8 cellular contexts compared by ENCODE assay signal in genomic region chr3:129650256-129650872, GRCh38. TPM values are rescaled to one million over a fixed set of nuclear protein-coding genes. Genes with fewer than 3 reads are reported as not detected.
DNase-seq lines count a peak whose midpoint lies in the region; ATAC-seq, FAIRE-seq and TF ChIP-seq lines count a peak whose summit lies in the region.

No MANE protein-coding gene starts in this region.

- H3K4me2 ChIP-seq in H1 (ENCODE audit: insufficient read depth in 1 of 2, low read depth in 2 of 2, low read length in 2 of 2), result no peak overlapping the region

- no peaks in the 10 kb centered on the region for H3K9me3 ChIP-seq in H1 (ENCODE audit: insufficient read depth in 2 of 2, low read depth in 1 of 2, low read length in 1 of 2)

- CTCF ChIA-PET in H1 (lab: Charles Lee; ENCODE audit: partially characterized antibody), result interaction anchor here (0.7 to 5.6 kb wide), 20 partner anchors 9 to 371 kb away, joined by 3 to 89 read pairs (median 4); no protein-coding TSS in a partner anchor

- no peaks in the 10 kb centered on the region for H4K20me1 ChIP-seq in H1 (replicated peaks in 1 of 2; ENCODE audit: control insufficient read depth in 1 of 2, insufficient read depth in 2 of 2, low read length in 2 of 2)

- TF ChIP-seq CTCF in H1 (IDR thresholded peaks at IDR 0.05; ENCODE audit: control extremely low read depth in 1 of 3, insufficient read depth in 1 of 3, low read depth in 1 of 3, low read length in 3 of 3) (peak; percentile 39 to 91 (median 75)), mesothelial cell of epicardium (IDR thresholded peaks at IDR 0.05; ENCODE audit: unreplicated experiment) (peak; percentile 48)

- H4K91ac ChIP-seq in H1 (replicated peaks; ENCODE audit: insufficient read length, low read length), result no peak overlapping the region

- H4K8ac ChIP-seq in H1 (ENCODE audit: extremely low read depth, insufficient read depth, low read length), result no peak overlapping the region

- H2BK5ac ChIP-seq in H1 (ENCODE audit: low read depth, low read length), result no peak overlapping the region

- ATAC-seq in stimulated activated naive CD8-positive, alpha-beta T cell treated with anti-CD3 and anti-CD28 coated beads, Interleukin-15, Interleukin-2, amounts not matched to agents 100 U/mL and 50 U/mL, for 24 hours, result no peak
- no peak for ATAC-seq in GM19467 (IDR thresholded peaks at IDR 0.05; ENCODE audit: unreplicated experiment)

- H4K5ac ChIP-seq in H1 (ENCODE audit: insufficient read length, low read depth, low read length), result no peak overlapping the region

- DNase-seq in activated gamma-delta T cell treated with Interleukin-2 at 50 U/mL for 16 hours, result peak; percentile 56
- no peak for DNase-seq in activated gamma-delta T cell (lab: John Stamatoyannopoulos, UW)
- peak; percentile 62 for DNase-seq in NCI-H2227 (lab: John Stamatoyannopoulos, UW; ENCODE audit: unreplicated experiment)
- peak; percentile 49 for DNase-seq in activated CD4-positive, alpha-beta T cell treated with anti-CD3 and anti-CD28 coated beads, Interleukin-2, amount 50 U/mL, for 1 hour
- DNase-seq in H1 (ENCODE audit: low read depth in 1 of 2, low spot score in 2 of 2), result peak in 1 of 2 experiments; percentile 84
- peak in 1 of 2 experiments; percentile 63 for DNase-seq in mesothelial cell of epicardium (ENCODE audit: low spot score in 2 of 2, unreplicated experiment in 2 of 2)
- peak; percentile 64 for DNase-seq in stimulated activated naive CD8-positive, alpha-beta T cell treated with anti-CD3 and anti-CD28 coated beads, Interleukin-15, Interleukin-2, amounts not matched to agents 100 U/mL and 50 U/mL, for 24 hours

- no peak overlapping the region for H3K4me3 ChIP-seq in H1 (ENCODE audit: extremely low read depth in 1 of 4, insufficient read depth in 2 of 4, low read depth in 3 of 4, low read length in 4 of 4)

- no peaks in the 10 kb centered on the region for H3K27me3 Mint-ChIP-seq in mesothelial cell of epicardium (ENCODE audit: low read depth)

- no peak overlapping the region for H3K4ac ChIP-seq in H1 (replicated peaks; ENCODE audit: insufficient read length, low read depth, low read length)

- H3K79me2 ChIP-seq in H1 (ENCODE audit: control insufficient read depth in 1 of 2, insufficient read depth in 2 of 2, low read length in 2 of 2), result no peaks in the 10 kb centered on the region

- no peak overlapping the region for H3K23ac ChIP-seq in H1 (ENCODE audit: insufficient read length)

- no peak overlapping the region for H2BK20ac ChIP-seq in H1 (ENCODE audit: low read length)

- no peak overlapping the region for H2AK5ac ChIP-seq in H1 (ENCODE audit: low read depth, low read length)

- FAIRE-seq in H1 (lab: Jason Lieb, UNC), result peak; percentile 57

- 50% methylated on average over 7 of the region's 7 CpGs; no CpG with 5 or more reads in 1 of the 2 experiments for WGBS in H1 (ENCODE audit: extremely low coverage in 1 of 2, insufficient coverage in 1 of 2, insufficient read length in 1 of 2, insufficient replicate concordance in 2 of 2, low coverage in 1 of 2, low lambda C conversion rate in 2 of 2, missing lambda C conversion rate in 1 of 2), 2 experiments

- no peak for TF ChIP-seq EP300 in H1 (IDR thresholded peaks at IDR 0.05; ENCODE audit: borderline replicate concordance in 1 of 2, low read depth in 2 of 2, low read length in 2 of 2)

- H3K36me3 ChIP-seq in H1 (ENCODE audit: control insufficient read depth in 2 of 4, insufficient read depth in 4 of 4, low read length in 3 of 4), result peaks cover 0 to 7% (median 2%) of the 10 kb centered on the region in 4 experiments; a peak in 2 of 8 replicates

- peaks cover 3% of the 10 kb centered on the region for H3K36me3 Mint-ChIP-seq in mesothelial cell of epicardium

- no peaks in the 10 kb centered on the region for H3K27me3 ChIP-seq in H1 (replicated peaks in 1 of 4; ENCODE audit: control insufficient read depth in 3 of 4, extremely low read depth in 1 of 4, insufficient read depth in 3 of 4, low read length in 3 of 4)

- POLR2A ChIA-PET in H1 (lab: Charles Lee; ENCODE audit: partially characterized antibody), result no interaction called here

- no peak overlapping the region for H3K18ac ChIP-seq in H1 (ENCODE audit: extremely low read depth, low read length)

- no peak for TF ChIP-seq POLR2A in H1 (IDR thresholded peaks at IDR 0.05; ENCODE audit: control extremely low read depth in 1 of 2, low read depth in 2 of 2, low read length in 2 of 2)

- H3K4me1 ChIP-seq in H1 (replicated peaks in 1 of 4; ENCODE audit: control insufficient read depth in 3 of 4, insufficient read depth in 4 of 4, low read length in 3 of 4), result peaks cover 0 to 4% (median 2%) of the 10 kb centered on the region in 4 experiments; a peak in 3 of 7 replicates

- no peak overlapping the region for H3K4me3 Mint-ChIP-seq in mesothelial cell of epicardium

- peaks cover 11% of the 10 kb centered on the region for H3K4me1 Mint-ChIP-seq in mesothelial cell of epicardium

- no peak overlapping the region for H2BK120ac ChIP-seq in H1 (replicated peaks; ENCODE audit: low read depth, low read length)

- H3K27ac Mint-ChIP-seq in mesothelial cell of epicardium, result no peak overlapping the region

- no peak overlapping the region for H2BK12ac ChIP-seq in H1 (ENCODE audit: low read depth, low read length)

- no peaks in the 10 kb centered on the region for H3K23me2 ChIP-seq in H1 (ENCODE audit: low read depth, low read length)

- TF ChIP-seq RAD21 in H1 (IDR thresholded peaks at IDR 0.05 in 1 of 2, conservative IDR thresholded peaks at IDR 0.05 in 1 of 2; ENCODE audit: low read depth in 2 of 2, low read length in 2 of 2), result peak; percentile 89 to 94

- H3K9ac ChIP-seq in H1 (replicated peaks in 1 of 4; ENCODE audit: extremely low read depth in 1 of 4, low read depth in 3 of 4, low read length in 3 of 4), result no peak overlapping the region

- H2AFZ ChIP-seq in H1 (ENCODE audit: low read length), result no peak overlapping the region

- H3K27ac ChIP-seq in H1 (ENCODE audit: low read depth, low read length), result no peak overlapping the region

- no peaks in the 10 kb centered on the region for H3K9me3 Mint-ChIP-seq in mesothelial cell of epicardium

- H3K56ac ChIP-seq in H1 (replicated peaks; ENCODE audit: insufficient read length, low read depth, low read length), result no peak overlapping the region

- H3K14ac ChIP-seq in H1 (ENCODE audit: insufficient read length), result no peak overlapping the region

- H3K79me1 ChIP-seq in H1 (ENCODE audit: low read depth, low read length), result no peaks in the 10 kb centered on the region

- H2BK15ac ChIP-seq in H1 (ENCODE audit: low read length), result no peak overlapping the region

TF ChIP-seq in H1, 55 proteins besides CTCF, POLR2A, EP300 and RAD21:
- peak; percentile 84; the same call in 1 of the 2 replicates for TF ChIP-seq EGR1 (IDR thresholded peaks at IDR 0.05; ENCODE audit: borderline replicate concordance, low read depth, low read length)
- peak; percentile 51; the same call in 1 of the 2 replicates for TF ChIP-seq CEBPB (IDR thresholded peaks at IDR 0.05; ENCODE audit: low read depth, low read length)
- no peak for TF ChIP-seq TBP (IDR thresholded peaks at IDR 0.05; ENCODE audit: low read depth, low read length)
- TF ChIP-seq TEAD4 (IDR thresholded peaks at IDR 0.05; ENCODE audit: low read depth, low read length), result 0 out of 2 replicates have a peak, but pooled peaks have one; percentile 9
- TF ChIP-seq GTF2F1 (IDR thresholded peaks at IDR 0.05; ENCODE audit: borderline replicate concordance, low read depth, low read length), result no peak
- TF ChIP-seq USF2 (IDR thresholded peaks at IDR 0.05; ENCODE audit: low read length), result no peak

RNA-seq across cellular contexts. Expression of gene PLXND1, which starts 43.9 kb away (rescaled TPM):
- total RNA-seq in H1 (2021; fragmentation: NEBNext Ultra II Directional; extraction: Animal tissue kit (Norgen Biotek cat#: 25700)), result 60.2 and 66.4 TPM in 2 replicates
- polyA plus RNA-seq in H1 (2011; rRNA removed), result 17.7 and 21.7 TPM in 2 replicates
- 18.6 TPM for polyA plus RNA-seq in H1 (2011; cell fraction: cytosol; rRNA removed)
- polyA plus RNA-seq in H1 (2011; cell fraction: nucleus; rRNA removed), result 82.4 TPM
- polyA plus RNA-seq in H1 (2012, experiment 1 of 2), result 31.8 to 69.1 TPM (median 54.8 TPM) in 4 replicates
- 41.9 TPM for polyA plus RNA-seq in H1 (2012, experiment 2 of 2)
- 103 TPM for polyA plus RNA-seq in H1 (2013, experiment 1 of 2)
- 99.8 TPM for polyA plus RNA-seq in H1 (2013, experiment 2 of 2)
- 28.1 and 28.5 TPM in 2 replicates for polyA minus RNA-seq in H1 (2011; rRNA and poly(A)+ RNA removed)
- 23.0 TPM for polyA minus RNA-seq in H1 (2011; cell fraction: cytosol; rRNA and poly(A)+ RNA removed)
- polyA minus RNA-seq in H1 (2011; cell fraction: nucleus; rRNA and poly(A)+ RNA removed), result 22.9 TPM
- total RNA-seq in mesothelial cell of epicardium, result 53.9 to 60.6 TPM (median 54.7 TPM) in 3 replicates
